Comparison of ENCODE assay signal across 10 cellular contexts in the genomic region with DNA sequence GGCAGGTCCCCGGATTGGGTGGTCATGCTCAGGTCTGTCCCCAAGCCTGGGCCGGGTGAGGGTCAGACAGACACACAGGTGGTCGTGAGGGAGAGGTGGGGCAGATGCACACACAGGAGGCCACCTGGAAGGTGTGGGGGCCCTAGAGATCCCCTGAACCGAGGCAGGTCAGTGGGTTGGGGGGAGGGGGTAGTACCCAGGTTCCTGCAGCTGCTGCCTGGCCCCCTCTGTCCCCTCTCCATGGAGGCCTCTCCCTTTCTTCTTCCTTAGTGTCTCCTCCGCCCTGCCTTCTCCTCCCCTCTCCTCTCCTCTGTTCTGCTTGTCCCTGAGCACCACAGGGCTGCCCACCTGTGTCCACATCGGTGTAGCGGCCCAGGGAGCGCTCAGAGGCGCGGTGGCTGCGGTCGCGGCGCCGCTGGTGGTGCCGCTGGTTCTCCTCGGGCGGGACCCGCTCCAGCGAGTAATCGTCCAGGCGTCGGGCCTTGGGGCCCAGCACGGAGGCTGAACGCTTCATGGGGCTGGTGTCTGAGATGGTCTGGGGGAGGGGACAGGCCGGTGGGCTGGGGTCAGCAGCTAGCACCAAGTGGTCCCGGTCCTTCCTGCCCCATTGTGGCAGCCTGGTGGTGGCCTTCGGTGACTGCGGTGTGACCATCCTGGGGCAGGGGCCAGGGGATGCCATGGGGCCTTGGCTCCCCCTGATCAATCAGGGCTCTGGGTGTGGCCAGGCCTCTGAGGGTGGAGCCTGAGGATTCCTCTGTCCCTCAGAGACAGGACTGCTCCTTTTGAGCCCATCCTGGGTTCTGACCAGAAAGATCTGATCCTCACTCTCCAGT. TPM values are rescaled to one million over a fixed set of nuclear protein-coding genes. Genes with fewer than 3 reads are reported as not detected.
DNase-seq lines count a peak whose midpoint lies in the region; ATAC-seq and TF ChIP-seq lines count a peak whose summit lies in the region.
"Had no signal": no experiment of that assay in that cellular context is flagged by ENCODE, and none has a peak within 500 bp of the region (broad histone marks: within the 10 kb centered on the region; RNA-seq: fewer than 3 reads in every experiment).

No MANE protein-coding gene starts in this region.

- peak overlapping the region; percentile 65 for H3K4me3 ChIP-seq in GM12864 (ENCODE audit: low read depth, low read length)
- H3K4me3 ChIP-seq in lower lobe of right lung: peak overlapping the region; percentile 56

- H3K36me3 Mint-ChIP-seq in T-cell: no peaks in the 10 kb centered on the region

- intact Hi-C loops in lower lobe of right lung (cut with DNase I) (no loop called here), posterior vena cava (cut with DNase I) (no loop called here)

- no peaks in the 10 kb centered on the region for H3K27me3 Mint-ChIP-seq in T-cell

- H3K9me3 ChIP-seq in lower lobe of right lung: no peaks in the 10 kb centered on the region

- POLR2A ChIA-PET in T-cell (lab: Charles Lee): no interaction called here

- no peak for ATAC-seq in T-cell (replicated peaks in 1 of 4)
- no peak for ATAC-seq in lower lobe of right lung
- ATAC-seq in GM18909 (IDR thresholded peaks at IDR 0.05; ENCODE audit: poor library complexity, unreplicated experiment): no peak

- no peaks in the 10 kb centered on the region for H3K27me3 ChIP-seq in lower lobe of right lung (ENCODE audit: low read depth)

- peaks cover 13 to 24% (median 21%) of the 10 kb centered on the region in 3 donors for H3K4me1 Mint-ChIP-seq in T-cell

- no peak overlapping the region for H3K27ac ChIP-seq in lower lobe of right lung

- H3K4me3 Mint-ChIP-seq in T-cell: peak overlapping the region; percentile 50 to 89 (median 68)

- H3K9me3 Mint-ChIP-seq in T-cell: no peaks in the 10 kb centered on the region

- H3K36me3 ChIP-seq in lower lobe of right lung: no peaks in the 10 kb centered on the region

- CTCF ChIA-PET in T-cell (lab: Charles Lee): interaction anchor here in 1 of 2 donors (0.6 kb wide), 1 partner anchor 259 kb away, joined by 5 read pairs; no protein-coding TSS in a partner anchor

- peak; percentile 60 for DNase-seq in AG20443 (ENCODE audit: low spot score)
- DNase-seq in GM12864 (ENCODE audit: low read depth): no peak
- no peak for DNase-seq in T-cell
- DNase-seq in lower lobe of right lung: no peak
- DNase-seq in posterior vena cava (ENCODE audit: low spot score): no peak
- DNase-seq in midbrain (lab: John Stamatoyannopoulos, UW): no peak
- no peak for DNase-seq in NCI-H1694 (lab: John Stamatoyannopoulos, UW)
- DNase-seq: COR-L47, NCI-H146 had no signal

- peaks cover 4% of the 10 kb centered on the region for H3K4me1 ChIP-seq in lower lobe of right lung

- TF ChIP-seq CTCF in GM12864 (IDR thresholded peaks at IDR 0.05; ENCODE audit: low read depth, low read length, missing control alignments) (no peak), lower lobe of right lung (IDR thresholded peaks at IDR 0.05) (no peak)

- peak overlapping the region; percentile 27 to 52 for H3K27ac Mint-ChIP-seq in T-cell

RNA-seq across cellular contexts. Expression of gene IER2, which starts 59.0 kb away (rescaled TPM):
- total RNA-seq in T-cell: 100 to 1,000 TPM; 165 to 413 (median 196) TPM
- total RNA-seq in lower lobe of right lung: 80.2 TPM
- total RNA-seq in posterior vena cava: 100 to 1,000 TPM in 1 of 2 donors, 10 to 100 TPM in 1; 73.1 to 130 TPM

RNA-seq across cellular contexts. Expression of gene STX10, which starts 59.0 kb away (rescaled TPM):
- total RNA-seq in T-cell (10 to 100 TPM; 43.8 to 89.6 (median 67.3) TPM), lower lobe of right lung (82.7 TPM), posterior vena cava (10 to 100 TPM; 31.4 to 39.0 TPM)
